Comparison of ENCODE assay signal across 10 cellular contexts in the genomic region with DNA sequence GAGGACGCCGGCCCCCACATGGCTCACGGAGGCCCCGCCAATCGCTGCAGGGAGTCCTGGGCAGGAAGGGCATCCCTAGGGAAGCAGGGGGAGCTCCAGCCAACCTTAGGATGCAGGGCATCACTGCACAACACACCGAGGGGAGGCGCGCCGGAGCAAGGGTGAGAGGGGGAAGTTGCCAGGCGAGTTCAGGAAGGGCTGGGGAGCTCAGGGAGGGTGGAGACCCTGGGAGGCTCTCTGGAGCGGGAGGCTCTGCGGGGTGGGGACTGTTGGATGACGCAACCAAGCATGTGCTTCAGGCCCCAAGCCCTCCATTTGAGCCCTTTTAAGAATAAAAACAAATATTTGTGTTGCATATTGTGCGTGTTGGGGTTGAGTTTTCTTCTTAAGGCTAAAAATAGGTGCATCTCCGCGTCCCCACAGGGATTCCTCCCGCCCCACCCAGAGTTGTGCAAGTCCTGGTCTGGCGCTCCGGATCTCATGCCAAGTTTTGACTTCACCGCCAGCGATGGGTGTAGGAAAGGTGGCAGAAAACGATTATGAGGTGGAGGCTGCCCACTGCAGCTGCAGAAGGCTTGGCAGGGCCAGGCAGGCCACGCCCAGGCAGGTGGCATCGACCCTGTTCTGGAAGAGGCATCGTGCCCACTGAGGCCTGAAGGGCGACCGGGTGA.
A peak's percentile ranks its signal among the peaks of the same experiment; 100 is the strongest.
DNase-seq lines count a peak whose midpoint lies in the region; ATAC-seq and TF ChIP-seq lines count a peak whose summit lies in the region.
"Had no signal": no experiment of that assay in that cellular context is flagged by ENCODE, and none has a peak within 500 bp of the region (broad histone marks: within the 10 kb centered on the region; RNA-seq: fewer than 3 reads in every experiment).

No MANE protein-coding gene starts in this region.

- TF ChIP-seq CTCF in uterus (IDR thresholded peaks at IDR 0.05) = no peak

- no peak overlapping the region for H3K27ac ChIP-seq in uterus

- DNase-seq in AG08395 (ENCODE audit: low spot score) (peak; percentile 50), LoVo (ENCODE audit: low spot score) (peak; percentile 81), RPMI7951 (ENCODE audit: low read depth) (peak; percentile 64), hepatic stellate cell (ENCODE audit: low spot score) (peak; percentile 81), uterus (no peak), cerebellum (ENCODE audit: low spot score) (no peak)
- no peak for DNase-seq in activated T-helper 1 cell treated with anti-CD3 and anti-CD28 coated beads, Interleukin-12 subunit alpha, Interleukin-12 subunit beta, Interleukin-2, Interleukin-4 antibody, amounts not matched to agents 30 ng/mL and 10 ng/mL and 1 ng/mL, durations not matched to agents 14 hours and 24 hours and 36 hours (ENCODE audit: low spot score)
- DNase-seq in stimulated activated naive B cell treated with anti-CD40 and anti-IgM and Interleukin-4, amounts not matched to agents 10 μg/mL and 1 μg/mL and 100 μg/mL, for 72 hours = no peak
- DNase-seq: activated CD4-positive, alpha-beta T cell treated with anti-CD3 and anti-CD28 coated beads for 4 hours; occipital lobe had no signal

- ATAC-seq in stimulated activated naive B cell treated with anti-CD40 and anti-IgM and Interleukin-4, amounts not matched to agents 10 μg/mL and 1 μg/mL and 100 μg/mL, for 72 hours (replicated peaks) = no peak

- no peak overlapping the region for H3K4me3 Mint-ChIP-seq in activated T-helper 1 cell treated with anti-CD3 and anti-CD28 coated beads, Interleukin-12 subunit alpha, Interleukin-12 subunit beta, Interleukin-2, Interleukin-4 antibody, amounts not matched to agents 30 ng/mL and 10 ng/mL and 1 ng/mL, durations not matched to agents 14 hours and 24 hours and 36 hours
- no peak overlapping the region for H3K4me3 Mint-ChIP-seq in stimulated activated naive B cell treated with anti-CD40 and anti-IgM and Interleukin-4, amounts not matched to agents 10 μg/mL and 1 μg/mL and 100 μg/mL, for 72 hours

- no peaks in the 10 kb centered on the region for H3K27me3 Mint-ChIP-seq in activated T-helper 1 cell treated with anti-CD3 and anti-CD28 coated beads, Interleukin-12 subunit alpha, Interleukin-12 subunit beta, Interleukin-2, Interleukin-4 antibody, amounts not matched to agents 30 ng/mL and 10 ng/mL and 1 ng/mL, durations not matched to agents 14 hours and 24 hours and 36 hours (ENCODE audit: insufficient read depth)
- peaks cover 39 to 56% of the 10 kb centered on the region in 2 donors for H3K27me3 Mint-ChIP-seq in stimulated activated naive B cell treated with anti-CD40 and anti-IgM and Interleukin-4, amounts not matched to agents 10 μg/mL and 1 μg/mL and 100 μg/mL, for 72 hours

- no peak overlapping the region for H3K4me3 ChIP-seq in uterus

- peaks cover 4% of the 10 kb centered on the region for H3K9me3 Mint-ChIP-seq in activated T-helper 1 cell treated with anti-CD3 and anti-CD28 coated beads, Interleukin-12 subunit alpha, Interleukin-12 subunit beta, Interleukin-2, Interleukin-4 antibody, amounts not matched to agents 30 ng/mL and 10 ng/mL and 1 ng/mL, durations not matched to agents 14 hours and 24 hours and 36 hours
- H3K9me3 Mint-ChIP-seq in stimulated activated naive B cell treated with anti-CD40 and anti-IgM and Interleukin-4, amounts not matched to agents 10 μg/mL and 1 μg/mL and 100 μg/mL, for 72 hours = peaks cover 4% of the 10 kb centered on the region in 2 donors

- no peak overlapping the region for H3K27ac Mint-ChIP-seq in activated T-helper 1 cell treated with anti-CD3 and anti-CD28 coated beads, Interleukin-12 subunit alpha, Interleukin-12 subunit beta, Interleukin-2, Interleukin-4 antibody, amounts not matched to agents 30 ng/mL and 10 ng/mL and 1 ng/mL, durations not matched to agents 14 hours and 24 hours and 36 hours
- no peak overlapping the region for H3K27ac Mint-ChIP-seq in stimulated activated naive B cell treated with anti-CD40 and anti-IgM and Interleukin-4, amounts not matched to agents 10 μg/mL and 1 μg/mL and 100 μg/mL, for 72 hours

- H3K27me3 ChIP-seq in uterus = no peaks in the 10 kb centered on the region

- TF ChIP-seq POLR2A in uterus (IDR thresholded peaks at IDR 0.05) = no peak

- no peaks in the 10 kb centered on the region for H3K4me1 Mint-ChIP-seq in activated T-helper 1 cell treated with anti-CD3 and anti-CD28 coated beads, Interleukin-12 subunit alpha, Interleukin-12 subunit beta, Interleukin-2, Interleukin-4 antibody, amounts not matched to agents 30 ng/mL and 10 ng/mL and 1 ng/mL, durations not matched to agents 14 hours and 24 hours and 36 hours (ENCODE audit: low read depth)
- H3K4me1 Mint-ChIP-seq in stimulated activated naive B cell treated with anti-CD40 and anti-IgM and Interleukin-4, amounts not matched to agents 10 μg/mL and 1 μg/mL and 100 μg/mL, for 72 hours = peaks cover 6 to 9% of the 10 kb centered on the region in 2 donors

- H3K36me3 ChIP-seq in uterus = no peaks in the 10 kb centered on the region

- H3K4me1 ChIP-seq in uterus = no peaks in the 10 kb centered on the region

- H3K9me3 ChIP-seq in uterus = no peaks in the 10 kb centered on the region

- intact Hi-C loops in uterus (cut with DNase I; ENCODE audit: low total_unique reads) = no loop called here
- intact Hi-C loops in activated T-helper 1 cell treated with anti-CD3 and anti-CD28 coated beads, Interleukin-12 subunit alpha, Interleukin-12 subunit beta, Interleukin-2, Interleukin-4 antibody, amounts not matched to agents 30 ng/mL and 10 ng/mL and 1 ng/mL, durations not matched to agents 14 hours and 24 hours and 36 hours (cut with micrococcal nuclease) = no loop called here

- H3K36me3 Mint-ChIP-seq in activated T-helper 1 cell treated with anti-CD3 and anti-CD28 coated beads, Interleukin-12 subunit alpha, Interleukin-12 subunit beta, Interleukin-2, Interleukin-4 antibody, amounts not matched to agents 30 ng/mL and 10 ng/mL and 1 ng/mL, durations not matched to agents 14 hours and 24 hours and 36 hours (ENCODE audit: low read depth) = no peaks in the 10 kb centered on the region
- H3K36me3 Mint-ChIP-seq in stimulated activated naive B cell treated with anti-CD40 and anti-IgM and Interleukin-4, amounts not matched to agents 10 μg/mL and 1 μg/mL and 100 μg/mL, for 72 hours = no peaks in the 10 kb centered on the region

Comparison
In these comparisons a context has a peak if more than half of its experiments do, and no peak if none do; other contexts are left out.
1. DNase-seq: peak in AG08395 (single experiment), LoVo (single experiment), RPMI7951 (single experiment) and hepatic stellate cell (single experiment); none in uterus (0 of 2), activated T-helper 1 cell treated with anti-CD3 and anti-CD28 coated beads, Interleukin-12 subunit alpha, Interleukin-12 subunit beta, Interleukin-2, Interleukin-4 antibody, amounts not matched to agents 30 ng/mL and 10 ng/mL and 1 ng/mL, durations not matched to agents 14 hours and 24 hours and 36 hours (single experiment), cerebellum (single experiment) and stimulated activated naive B cell treated with anti-CD40 and anti-IgM and Interleukin-4, amounts not matched to agents 10 μg/mL and 1 μg/mL and 100 μg/mL, for 72 hours (single experiment).